ENCODE assay signal across 8 cellular contexts in the genomic region with DNA sequence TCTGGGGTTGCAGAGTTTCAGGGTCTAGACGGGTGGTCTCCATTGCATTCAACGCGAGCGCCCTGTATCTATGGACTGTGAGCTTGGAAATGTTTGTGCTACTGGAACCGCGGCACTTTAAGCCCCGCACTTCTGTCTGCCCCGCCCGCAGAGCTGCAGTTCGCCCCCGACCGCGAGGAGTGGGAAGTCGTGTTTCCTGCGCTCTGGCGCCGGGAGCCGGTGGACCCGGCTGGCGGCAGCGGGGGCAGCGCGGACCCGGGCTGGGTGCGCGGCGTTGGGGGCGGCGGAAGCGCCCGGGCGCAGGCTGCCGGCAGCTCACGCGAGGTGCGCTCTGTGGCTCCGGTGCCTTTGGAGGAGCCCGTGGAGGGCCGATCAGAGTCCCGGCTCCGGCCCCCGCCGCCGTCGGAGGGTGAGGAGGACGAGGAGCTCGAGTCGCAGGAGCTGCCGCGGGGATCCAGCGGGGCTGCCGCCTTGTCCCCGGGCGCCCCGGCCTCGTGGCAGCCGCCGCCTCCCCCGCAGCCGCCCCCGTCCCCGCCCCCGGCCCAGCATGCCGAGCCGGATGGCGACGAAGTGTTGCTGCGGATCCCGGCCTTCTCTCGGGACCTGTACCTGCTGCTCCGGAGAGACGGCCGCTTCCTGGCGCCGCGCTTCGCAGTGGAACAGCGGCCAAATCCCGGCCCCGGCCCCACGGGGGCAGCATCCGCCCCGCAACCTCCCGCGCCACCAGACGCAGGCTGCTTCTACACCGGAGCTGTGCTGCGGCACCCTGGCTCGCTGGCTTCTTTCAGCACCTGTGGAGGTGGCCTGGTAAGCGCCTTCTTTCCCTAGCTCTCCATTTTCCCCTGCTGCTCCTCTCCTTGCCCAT. TPM values are rescaled to one million over a fixed set of nuclear protein-coding genes. Genes with fewer than 3 reads are reported as not detected.
A peak's percentile ranks its signal among the peaks of the same experiment; 100 is the strongest.
DNase-seq lines count a peak whose midpoint lies in the region; ATAC-seq, FAIRE-seq and TF ChIP-seq lines count a peak whose summit lies in the region.

No MANE protein-coding gene starts in this region.

- no peak for FAIRE-seq in K562 (lab: Jason Lieb, UNC)

- H4K20me1 ChIP-seq in K562 (replicated peaks; ENCODE audit: control insufficient read depth, insufficient read depth, low read length): no peaks in the 10 kb centered on the region

- H3K36me3 ChIP-seq in ACC112 (ENCODE audit: insufficient read depth, low read length) (no peaks in the 10 kb centered on the region), K562 (ENCODE audit: control insufficient read depth, insufficient read depth, low read length) (no peaks in the 10 kb centered on the region)

- 17% methylated on average over 45 of the region's 90 CpGs for WGBS in K562 (ENCODE audit: insufficient coverage, low coverage, missing lambda C conversion rate)

- CTCF ChIA-PET in K562 (lab: Yijun Ruan, JAX; ENCODE audit: low intra/inter-chr PET ratio): no interaction called here

- H3K27me3 ChIP-seq in ACC112 (ENCODE audit: insufficient read depth, low read length) (peaks cover 37% of the 10 kb centered on the region), K562 (ENCODE audit: control insufficient read depth in 2 of 2, insufficient read depth in 2 of 2, low read length in 2 of 2) (no peaks in the 10 kb centered on the region; a peak in 1 of 5 replicates)

- intact Hi-C loops in K562 (cut with micrococcal nuclease): no loop called here

- TF ChIP-seq POLR2A in K562 (conservative IDR thresholded peaks at IDR 0.05): no peak

- no peak overlapping the region for H3K4me2 ChIP-seq in K562 (ENCODE audit: insufficient read depth, low read length)

- H3K9me1 ChIP-seq in K562 (ENCODE audit: control insufficient read depth, insufficient read depth, low read length): no peaks in the 10 kb centered on the region

- in situ Hi-C loops in K562 (cut with MboI): no loop called here

- peak overlapping the region; percentile 78 for H3K4me3 ChIP-seq in ACC112 (ENCODE audit: low read depth, low read length)
- no peak overlapping the region for H3K4me3 ChIP-seq in LNCaP clone FGC (ENCODE audit: low read depth, low read length)
- no peak overlapping the region for H3K4me3 ChIP-seq in K562

- H3K4me1 ChIP-seq in ACC112 (ENCODE audit: control insufficient read depth, insufficient read depth, low read length, unreplicated experiment) (peaks cover 3% of the 10 kb centered on the region), K562 (replicated peaks in 1 of 2; ENCODE audit: control insufficient read depth in 2 of 2, insufficient read depth in 2 of 2, low read length in 2 of 2) (no peaks in the 10 kb centered on the region; a peak in 1 of 5 replicates)

- H3K9me3 ChIP-seq in K562 (replicated peaks; ENCODE audit: control insufficient read depth, insufficient read depth, low read depth, low read length): no peaks in the 10 kb centered on the region

- no peak for DNase-seq in LNCaP clone FGC (ENCODE audit: low read depth)
- DNase-seq in K562 (ENCODE audit: extremely low read depth in 1 of 4, low spot score in 3 of 4): peak; percentile 4 to 15 (median 10)
- peak; percentile 90 for DNase-seq in islet precursor cell
- peak; percentile 18 for DNase-seq in stimulated activated naive CD8-positive, alpha-beta T cell treated with anti-CD3 and anti-CD28 coated beads, Interleukin-15, Interleukin-2, amounts not matched to agents 100 U/mL and 50 U/mL, for 24 hours
- no peak for DNase-seq in NCI-H2029 (lab: John Stamatoyannopoulos, UW)
- DNase-seq in 8988T: no peak

- peak; percentile 19; the same call in 1 of the 2 replicates for TF ChIP-seq CTCF in LNCaP clone FGC (IDR thresholded peaks at IDR 0.05; ENCODE audit: control insufficient read depth, extremely low read depth, insufficient read depth)
- peak in 1 of 3 experiments; percentile 10; a peak in 1 of 6 replicates for TF ChIP-seq CTCF in K562 (IDR thresholded peaks at IDR 0.05 in 2 of 3, conservative IDR thresholded peaks at IDR 0.05 in 1 of 3; ENCODE audit: insufficient read depth in 2 of 3, low read depth in 1 of 3, low read length in 3 of 3)

- H3K9ac ChIP-seq in K562 (ENCODE audit: insufficient read depth in 1 of 2, low read depth in 2 of 2, low read length in 2 of 2): no peak overlapping the region

- ATAC-seq in GM18868 (IDR thresholded peaks at IDR 0.05; ENCODE audit: unreplicated experiment) (peak; percentile 52), K562 (peak; percentile 66)
- ATAC-seq in stimulated activated naive CD8-positive, alpha-beta T cell treated with anti-CD3 and anti-CD28 coated beads, Interleukin-15, Interleukin-2, amounts not matched to agents 100 U/mL and 50 U/mL, for 24 hours: peak; percentile 55

- BruUV-seq in K562 (replicated peaks; lab: Mats Ljungman, UMichigan): no TSS peak

- TF ChIP-seq EP300 in K562 (IDR thresholded peaks at IDR 0.05; ENCODE audit: low read length): no peak

- H3K27ac ChIP-seq in ACC112 (ENCODE audit: low read depth, low read length) (no peak overlapping the region), K562 (ENCODE audit: extremely low read depth, low read depth, low read length) (no peak overlapping the region)

- H3K79me2 ChIP-seq in ACC112 (ENCODE audit: control insufficient read depth, insufficient read depth, low read length, unreplicated experiment) (no peaks in the 10 kb centered on the region), K562 (ENCODE audit: control insufficient read depth, insufficient read depth, low read length) (no peaks in the 10 kb centered on the region)

- POLR2A ChIA-PET in K562 (lab: Yijun Ruan, JAX): no interaction called here

- H2AFZ ChIP-seq in ACC112 (ENCODE audit: low read length, unreplicated experiment): peak overlapping the region; percentile 88
- no peak overlapping the region for H2AFZ ChIP-seq in K562 (ENCODE audit: low read depth, low read length)

- no peak for TF ChIP-seq RAD21 in K562 (CRISPR knock-in tag; conservative IDR thresholded peaks at IDR 0.05 in 1 of 2, IDR thresholded peaks at IDR 0.05 in 1 of 2)

TF ChIP-seq in K562, 482 proteins besides CTCF, POLR2A, EP300 and RAD21:
- TF ChIP-seq KAT8 (IDR thresholded peaks at IDR 0.05; ENCODE audit: low read depth) (no peak), ILK (tag; IDR thresholded peaks at IDR 0.05; ENCODE audit: borderline replicate concordance, low read depth) (no peak), ZNF507 (tag; conservative IDR thresholded peaks at IDR 0.05) (no peak), CEBPB (tag; IDR thresholded peaks at IDR 0.05) (no peak), ASH1L (IDR thresholded peaks at IDR 0.05; ENCODE audit: borderline replicate concordance, low read depth, partially characterized antibody) (no peak), EP400 (IDR thresholded peaks at IDR 0.05) (no peak), BACH1 (tag; IDR thresholded peaks at IDR 0.05) (no peak)

RNA-seq across cellular contexts. Expression of gene ADAMTS19, which starts 1.1 kb away (rescaled TPM):
- total RNA-seq in K562 (2011; cell fraction: chromatin; rRNA removed; ENCODE audit: low replicate concordance): not detected in 2 replicates
- total RNA-seq in K562 (2011; cell fraction: nucleolus; rRNA removed): not detected in 2 replicates
- not detected in 2 replicates for total RNA-seq in K562 (2011; cell fraction: nucleoplasm; rRNA removed)
- total RNA-seq in K562 (2014; rRNA removed): not detected in 2 replicates
- not detected in 2 replicates for total RNA-seq in K562 (2014; rRNA removed; fragmentation: Illumina TruSeq; extraction: Trizol)
- not detected in 2 replicates for total RNA-seq in K562 (2015; rRNA removed; fragmentation: Illumina TruSeq; extraction: Trizol)
- not detected in 2 replicates for total RNA-seq in K562 (2021)
- not detected in 2 replicates for polyA plus RNA-seq in K562 (2011; rRNA removed)
- not detected in 2 replicates for polyA plus RNA-seq in K562 (2011; cell fraction: cytosol; rRNA removed)
- not detected in 2 replicates for polyA plus RNA-seq in K562 (2011; cell fraction: nucleus; rRNA removed)
- not detected in 2 replicates for polyA plus RNA-seq in K562 (2012)
- not detected in 2 replicates for polyA plus RNA-seq in K562 (2014; fragmentation: Illumina TruSeq; extraction: Trizol)
- polyA plus RNA-seq in K562 (2014; fragmentation: Nextera tagmentation; extraction: Ambion mirVana): not detected
- not detected in 2 replicates for polyA plus RNA-seq in K562 (2014; rRNA removed)
- polyA minus RNA-seq in K562 (2011; rRNA and poly(A)+ RNA removed): not detected in 2 replicates
- not detected in 2 replicates for polyA minus RNA-seq in K562 (2011; cell fraction: cytosol; rRNA and poly(A)+ RNA removed)
- not detected in 2 replicates for polyA minus RNA-seq in K562 (2011; cell fraction: nucleus; rRNA and poly(A)+ RNA removed)

Comparison
In these comparisons a context has a peak if more than half of its experiments do, and no peak if none do; other contexts are left out.
1. DNase-seq: peak in K562 (4 of 4), islet precursor cell (single experiment) and stimulated activated naive CD8-positive, alpha-beta T cell treated with anti-CD3 and anti-CD28 coated beads, Interleukin-15, Interleukin-2, amounts not matched to agents 100 U/mL and 50 U/mL, for 24 hours (single experiment); none in LNCaP clone FGC (single experiment), NCI-H2029 (single experiment) and 8988T (single experiment).
2. Peak in every context shown above with its lines, with median percentiles within 50 percentile points of each other: ATAC-seq.